In the genomic region with DNA sequence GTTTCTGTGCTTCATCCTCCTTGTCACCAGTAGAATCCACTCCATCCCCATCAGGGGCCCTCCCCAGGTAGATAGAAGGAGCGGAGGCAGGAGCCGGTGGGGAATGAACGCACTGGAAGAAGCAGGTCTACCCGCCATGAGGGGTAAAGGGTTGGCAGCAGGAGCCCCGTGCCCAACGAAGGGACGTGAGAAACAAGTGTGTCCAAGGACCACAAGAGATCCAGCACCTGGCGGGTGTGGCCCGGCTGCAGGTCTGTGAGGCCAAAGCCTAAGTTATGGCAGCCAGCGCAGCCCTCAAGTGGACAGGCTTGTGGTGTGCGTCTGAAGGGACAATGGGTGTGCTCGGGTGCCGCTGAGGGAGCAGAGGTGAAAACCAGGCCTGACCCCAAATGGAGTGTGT, we compare ENCODE assay signal across 22 cellular contexts.
"Had no signal": no experiment of that assay in that cellular context is flagged by ENCODE, and none has a peak within 500 bp of the region (broad histone marks: within the 10 kb centered on the region; RNA-seq: fewer than 3 reads in every experiment).

No MANE protein-coding gene starts in this region.

- DNase-seq: cortex of kidney; effector CD8-positive, alpha-beta T cell; effector memory CD8-positive, alpha-beta T cell; foreskin keratinocyte; heart left ventricle; hypothalamus; immature natural killer cell; islet precursor cell; kidney; kidney glomerular epithelial cell; left colon; left ventricle myocardium inferior; lower lobe of right lung; mesendoderm; midbrain; mucosa of descending colon; naive B cell; naive thymus-derived CD8-positive, alpha-beta T cell had no signal

- ATAC-seq: effector memory CD8-positive, alpha-beta T cell; gastroesophageal sphincter; heart left ventricle; left colon; left lobe of liver; lower lobe of right lung; mucosa of descending colon; naive thymus-derived CD8-positive, alpha-beta T cell had no signal

- H3K27ac ChIP-seq: esophagus muscularis mucosa, gastroesophageal sphincter, heart left ventricle, hepatocyte, left ventricle myocardium inferior, lower lobe of right lung had no signal

- H3K36me3 ChIP-seq: esophagus muscularis mucosa, gastroesophageal sphincter, heart left ventricle, left ventricle myocardium inferior, lower lobe of right lung had no signal

- H3K4me1 ChIP-seq: esophagus muscularis mucosa, gastroesophageal sphincter, heart left ventricle, left ventricle myocardium inferior, lower lobe of right lung had no signal

- H2AFZ ChIP-seq: hepatocyte had no signal

- H3K9me3 ChIP-seq: esophagus muscularis mucosa, gastroesophageal sphincter, heart left ventricle, left ventricle myocardium inferior, lower lobe of right lung, mucosa of descending colon had no signal

- H3K27me3 ChIP-seq: foreskin keratinocyte had no signal

- H3K4me2 ChIP-seq: hepatocyte had no signal

- H3K4me3 ChIP-seq: esophagus muscularis mucosa, gastroesophageal sphincter, heart left ventricle, hepatocyte, left ventricle myocardium inferior, lower lobe of right lung, mucosa of descending colon had no signal
